In the genomic region with DNA sequence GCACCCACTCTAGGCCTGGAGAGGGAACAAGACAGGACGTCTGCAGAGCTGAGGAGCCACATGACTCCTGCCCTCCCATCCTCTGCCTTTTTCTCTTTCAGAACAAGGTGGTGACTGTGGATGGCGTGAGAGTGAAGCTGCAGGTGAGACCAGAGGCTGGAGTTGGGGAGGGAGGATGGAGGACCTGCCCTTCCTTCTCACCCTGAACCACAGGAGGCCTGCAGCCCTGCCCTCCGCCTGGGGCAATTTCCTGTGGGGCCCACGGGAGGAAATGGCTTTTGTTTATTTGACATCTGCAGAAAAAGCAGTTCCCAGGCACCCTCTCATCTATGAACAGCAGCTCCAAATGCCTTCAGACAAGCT, we compare ENCODE assay signal across 11 cellular contexts. TPM values are rescaled to one million over a fixed set of nuclear protein-coding genes. Genes with fewer than 3 reads are reported as not detected.
DNase-seq lines count a peak whose midpoint lies in the region; ATAC-seq and TF ChIP-seq lines count a peak whose summit lies in the region.
"Had no signal": no experiment of that assay in that cellular context is flagged by ENCODE, and none has a peak within 500 bp of the region (broad histone marks: within the 10 kb centered on the region; RNA-seq: fewer than 3 reads in every experiment).

No MANE protein-coding gene starts in this region.

- peaks cover 16% of the 10 kb centered on the region for H3K27me3 ChIP-seq in mammary epithelial cell (ENCODE audit: insufficient read depth, low read length)

- no peak overlapping the region for H2AFZ ChIP-seq in mammary epithelial cell (ENCODE audit: low read depth, low read length)

- H3K4me2 ChIP-seq in mammary epithelial cell (ENCODE audit: insufficient read depth, low read depth, low read length): no peak overlapping the region
- H3K4me2 ChIP-seq: smooth muscle cell had no signal

- no peaks in the 10 kb centered on the region for H3K36me3 Mint-ChIP-seq in stimulated activated effector memory CD8-positive, alpha-beta T cell treated with anti-CD3 and anti-CD28 coated beads, Interleukin-12 subunit alpha, Interleukin-12 subunit beta, amount 100 ng/mL, for 72 hours

- intact Hi-C loops in mammary epithelial cell (cut with micrococcal nuclease): loop anchor here (5.0 kb wide), 1 partner anchor 50 kb away; no protein-coding TSS in a partner anchor

- H3K36me3 ChIP-seq in mammary epithelial cell (ENCODE audit: insufficient read depth, low read length): no peaks in the 10 kb centered on the region

- no peaks in the 10 kb centered on the region for H3K9me3 Mint-ChIP-seq in stimulated activated effector memory CD8-positive, alpha-beta T cell treated with anti-CD3 and anti-CD28 coated beads, Interleukin-12 subunit alpha, Interleukin-12 subunit beta, amount 100 ng/mL, for 72 hours

- H3K4me3 Mint-ChIP-seq in stimulated activated effector memory CD8-positive, alpha-beta T cell treated with anti-CD3 and anti-CD28 coated beads, Interleukin-12 subunit alpha, Interleukin-12 subunit beta, amount 100 ng/mL, for 72 hours: peak overlapping the region; percentile 67

- peak overlapping the region; percentile 32 for H3K4me3 ChIP-seq in Jurkat, Clone E6-1 (ENCODE audit: low read length)
- no peak overlapping the region for H3K4me3 ChIP-seq in mammary epithelial cell (replicated peaks in 1 of 3; ENCODE audit: insufficient read depth in 1 of 3, low read depth in 2 of 3, low read length in 3 of 3)
- H3K4me3 ChIP-seq: smooth muscle cell had no signal

- in situ Hi-C loops in mammary epithelial cell (cut with MboI; ENCODE audit: low sequenced_read_pairs in 2 of 2): loop anchor here in 1 of 2 donors (10.0 kb wide), 1 partner anchor 113 kb away; a partner anchor contains a TSS

- DNase-seq in SIG-M5 treated with dmso at 0.1 percent for 504 hours (lab: John Stamatoyannopoulos, UW; ENCODE audit: unreplicated experiment) (peak; percentile 86), SIG-M5 (lab: John Stamatoyannopoulos, UW) (no peak), NCI-H1930 (lab: John Stamatoyannopoulos, UW) (no peak), mammary epithelial cell (no peak)
- DNase-seq in Jurkat, Clone E6-1 (ENCODE audit: low read depth, low spot score): peak; percentile 89
- DNase-seq in activated T-cell treated with anti-CD3 and anti-CD28 coated beads, Interleukin-2, amount 50 U/mL, for 48 hours: peak; percentile 65 to 72
- DNase-seq in stimulated activated effector memory CD8-positive, alpha-beta T cell treated with anti-CD3 and anti-CD28 coated beads, Interleukin-12 subunit alpha, Interleukin-12 subunit beta, amount 100 ng/mL, for 72 hours (ENCODE audit: low spot score in 2 of 2): peak in 1 of 2 donors; percentile 81
- DNase-seq: NCI-H1048 had no signal

- dilution Hi-C loops in mammary epithelial cell (cut with HindIII; ENCODE audit: low sequenced_read_pairs): no loop called here

- no peak for TF ChIP-seq CTCF in mammary epithelial cell (conservative IDR thresholded peaks at IDR 0.05 in 1 of 2, IDR thresholded peaks at IDR 0.05 in 1 of 2; ENCODE audit: extremely low read depth in 1 of 2, insufficient read depth in 1 of 2, low read depth in 1 of 2, low read length in 2 of 2)

- peaks cover 3% of the 10 kb centered on the region for H3K4me1 ChIP-seq in mammary epithelial cell (ENCODE audit: insufficient read depth, low read length)

- H3K27ac Mint-ChIP-seq in stimulated activated effector memory CD8-positive, alpha-beta T cell treated with anti-CD3 and anti-CD28 coated beads, Interleukin-12 subunit alpha, Interleukin-12 subunit beta, amount 100 ng/mL, for 72 hours: peak overlapping the region; percentile 89

- CTCF ChIA-PET in mammary epithelial cell (lab: Charles Lee; ENCODE audit: low non-redundant PET): no interaction called here

- no peaks in the 10 kb centered on the region for H3K79me2 ChIP-seq in mammary epithelial cell (ENCODE audit: insufficient read depth, low read length)

- no peak overlapping the region for H3K27ac ChIP-seq in mammary epithelial cell (ENCODE audit: insufficient read depth, low read depth, low read length)

- H3K9me3 ChIP-seq in mammary epithelial cell (replicated peaks; ENCODE audit: insufficient read depth, low read length): no peaks in the 10 kb centered on the region

- H3K9ac ChIP-seq in mammary epithelial cell (ENCODE audit: insufficient read depth, low read length): no peak overlapping the region

- peak; percentile 23 for ATAC-seq in stimulated activated effector memory CD8-positive, alpha-beta T cell treated with anti-CD3 and anti-CD28 coated beads, Interleukin-12 subunit alpha, Interleukin-12 subunit beta, amount 100 ng/mL, for 72 hours
- ATAC-seq in GM18907 (IDR thresholded peaks at IDR 0.05; ENCODE audit: unreplicated experiment): no peak

- BruUV-seq in mammary epithelial cell (replicated peaks; lab: Mats Ljungman, UMichigan): no TSS peak

- peaks cover 84% of the 10 kb centered on the region for H3K4me1 Mint-ChIP-seq in stimulated activated effector memory CD8-positive, alpha-beta T cell treated with anti-CD3 and anti-CD28 coated beads, Interleukin-12 subunit alpha, Interleukin-12 subunit beta, amount 100 ng/mL, for 72 hours

- H4K20me1 ChIP-seq in mammary epithelial cell (ENCODE audit: insufficient read depth, low read length): no peaks in the 10 kb centered on the region

- WGBS in mammary epithelial cell (ENCODE audit: low coverage, missing lambda C conversion rate): 25% methylated on average over 4 of the region's 4 CpGs

RNA-seq across cellular contexts. Expression of a gene that starts 5.1 kb away (rescaled TPM):
- polyA plus RNA-seq in Jurkat, Clone E6-1 (2012; ENCODE audit: insufficient read depth, insufficient read length): 59.9 TPM
- total RNA-seq in mammary epithelial cell: not detected
- not detected for polyA plus RNA-seq in mammary epithelial cell
- not detected for polyA minus RNA-seq in mammary epithelial cell
- total RNA-seq: smooth muscle cell had no signal

RNA-seq across cellular contexts. Expression of a gene that starts 6.3 kb away (rescaled TPM):
- 147 TPM for polyA plus RNA-seq in Jurkat, Clone E6-1 (2012; ENCODE audit: insufficient read depth, insufficient read length)
- total RNA-seq in mammary epithelial cell: 10 to 100 TPM in 1 of 2 donors, 1 to 10 TPM in 1; 5.8 to 24.6 TPM
- 36.3 TPM for polyA plus RNA-seq in mammary epithelial cell
- 59.6 TPM for polyA minus RNA-seq in mammary epithelial cell

RNA-seq across cellular contexts. Expression of a gene that starts 29.4 kb away (rescaled TPM):
- not detected for polyA plus RNA-seq in Jurkat, Clone E6-1 (2012; ENCODE audit: insufficient read depth, insufficient read length)
- not detected for total RNA-seq in mammary epithelial cell
- polyA plus RNA-seq in mammary epithelial cell: not detected
- polyA minus RNA-seq in mammary epithelial cell: not detected
- total RNA-seq: smooth muscle cell had no signal
- polyA plus RNA-seq: AG04450, smooth muscle cell had no signal

RNA-seq across cellular contexts. Expression of a gene that starts 34.0 kb away (rescaled TPM):
- 47.5 TPM for polyA plus RNA-seq in Jurkat, Clone E6-1 (2012; ENCODE audit: insufficient read depth, insufficient read length)
- 10 to 100 TPM; 24.7 to 76.5 TPM for total RNA-seq in mammary epithelial cell
- polyA plus RNA-seq in mammary epithelial cell: 37.3 TPM
- polyA minus RNA-seq in mammary epithelial cell: 4.1 TPM

Comparison
In these comparisons a context has a peak if more than half of its experiments do, and no peak if none do; other contexts are left out.
1. DNase-seq: peak in SIG-M5 treated with dmso at 0.1 percent for 504 hours (single experiment), Jurkat, Clone E6-1 (single experiment) and activated T-cell treated with anti-CD3 and anti-CD28 coated beads, Interleukin-2, amount 50 U/mL, for 48 hours (2 of 2); none in SIG-M5 (single experiment), NCI-H1930 (0 of 2) and mammary epithelial cell (single experiment).